Comparison of ENCODE assay signal across 8 cellular contexts in the genomic region with DNA sequence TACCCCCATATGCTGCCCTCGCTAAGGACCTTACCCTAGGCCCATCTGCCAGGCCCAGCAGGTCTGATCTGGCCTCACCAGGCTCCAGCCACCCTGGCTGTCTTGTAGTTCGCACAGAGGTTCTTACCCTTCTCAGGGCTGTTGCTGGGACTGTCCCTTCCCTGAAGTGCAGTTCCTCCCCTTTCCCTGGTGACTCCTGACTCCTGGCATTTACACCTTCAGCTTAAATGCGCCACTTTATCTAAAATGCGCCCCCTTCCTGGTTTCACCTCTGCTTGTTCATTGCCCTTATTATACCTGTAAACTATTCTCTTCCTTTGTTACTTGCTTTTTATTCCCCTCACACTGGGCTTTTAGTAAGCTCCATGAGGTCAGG. TPM values are rescaled to one million over a fixed set of nuclear protein-coding genes. Genes with fewer than 3 reads are reported as not detected.
DNase-seq lines count a peak whose midpoint lies in the region; ATAC-seq and TF ChIP-seq lines count a peak whose summit lies in the region.

No MANE protein-coding gene starts in this region.

- ATAC-seq in GM21528 (IDR thresholded peaks at IDR 0.05; ENCODE audit: low FRiP score, unreplicated experiment) = no peak

- CTCF ChIA-PET in activated naive CD4-positive, alpha-beta T cell treated with anti-CD3 and anti-CD28 coated beads for 36 hours (lab: Charles Lee) = interaction anchor here (0.8 to 2.5 kb wide), 3 partner anchors 11 to 82 kb away, joined by 3 to 7 read pairs (median 3); no protein-coding TSS in a partner anchor

- DNase-seq in activated naive CD4-positive, alpha-beta T cell treated with anti-CD3 and anti-CD28 coated beads for 36 hours = peak; percentile 62
- no peak for DNase-seq in activated naive CD4-positive, alpha-beta T cell (lab: John Stamatoyannopoulos, UW)
- DNase-seq in fibroblast of pulmonary artery (ENCODE audit: low read depth) (no peak), skeletal muscle cell (ENCODE audit: low read depth) (no peak), hypothalamus (lab: John Stamatoyannopoulos, UW) (no peak), NCI-H2227 treated with DMSO at 0.1 percent for 48 hours (lab: John Stamatoyannopoulos, UW) (no peak)

- peaks cover 32% of the 10 kb centered on the region for H3K4me1 Mint-ChIP-seq in activated naive CD4-positive, alpha-beta T cell treated with anti-CD3 and anti-CD28 coated beads for 36 hours (ENCODE audit: low read depth)

- peak overlapping the region; percentile 81 for H3K4me3 Mint-ChIP-seq in activated naive CD4-positive, alpha-beta T cell treated with anti-CD3 and anti-CD28 coated beads for 36 hours

- no peak for TF ChIP-seq CTCF in WI38 (IDR thresholded peaks at IDR 0.05; ENCODE audit: low read depth, low read length)
- TF ChIP-seq CTCF in fibroblast of pulmonary artery (IDR thresholded peaks at IDR 0.05; ENCODE audit: low read length, missing control alignments) = no peak

- no peaks in the 10 kb centered on the region for H3K9me3 Mint-ChIP-seq in activated naive CD4-positive, alpha-beta T cell treated with anti-CD3 and anti-CD28 coated beads for 36 hours

- H3K27me3 Mint-ChIP-seq in activated naive CD4-positive, alpha-beta T cell treated with anti-CD3 and anti-CD28 coated beads for 36 hours (ENCODE audit: low read depth) = no peaks in the 10 kb centered on the region

- intact Hi-C loops in activated naive CD4-positive, alpha-beta T cell treated with anti-CD3 and anti-CD28 coated beads for 36 hours (cut with micrococcal nuclease) = loop anchor here (1.0 to 10.0 kb wide), 5 partner anchors 22 to 304 kb away; partner anchors contain the start of gene BRPF1

- H3K4me3 ChIP-seq in WI38 (ENCODE audit: low read depth, low read length) (peak overlapping the region; percentile 56), fibroblast of pulmonary artery (replicated peaks; ENCODE audit: low read depth, low read length) (peak overlapping the region; percentile 57), skeletal muscle cell (ENCODE audit: low read depth, low read length) (peak overlapping the region; percentile 56)

- H3K36me3 Mint-ChIP-seq in activated naive CD4-positive, alpha-beta T cell treated with anti-CD3 and anti-CD28 coated beads for 36 hours (ENCODE audit: low read depth) = peaks cover 26% of the 10 kb centered on the region

- peak overlapping the region; percentile 92 for H3K27ac Mint-ChIP-seq in activated naive CD4-positive, alpha-beta T cell treated with anti-CD3 and anti-CD28 coated beads for 36 hours

RNA-seq across cellular contexts. Expression of gene TTLL3, which starts 0.8 kb away (rescaled TPM):
- 10 to 100 TPM; 46.3 to 47.1 TPM for total RNA-seq in activated naive CD4-positive, alpha-beta T cell treated with anti-CD3 and anti-CD28 coated beads for 36 hours

RNA-seq across cellular contexts. Expression of gene ARPC4, which starts 16.3 kb away (rescaled TPM):
- total RNA-seq in activated naive CD4-positive, alpha-beta T cell treated with anti-CD3 and anti-CD28 coated beads for 36 hours = 100 to 1,000 TPM; 141 to 144 TPM

RNA-seq across cellular contexts. Expression of gene TADA3, which starts 17.0 kb away (rescaled TPM):
- total RNA-seq in activated naive CD4-positive, alpha-beta T cell treated with anti-CD3 and anti-CD28 coated beads for 36 hours = 10 to 100 TPM; 62.4 to 67.6 TPM

RNA-seq across cellular contexts. Expression of gene RPUSD3, which starts 34.6 kb away (rescaled TPM):
- 10 to 100 TPM; 82.0 to 83.7 TPM for total RNA-seq in activated naive CD4-positive, alpha-beta T cell treated with anti-CD3 and anti-CD28 coated beads for 36 hours

RNA-seq across cellular contexts. Expression of gene CAMK1, which starts 39.5 kb away (rescaled TPM):
- total RNA-seq in activated naive CD4-positive, alpha-beta T cell treated with anti-CD3 and anti-CD28 coated beads for 36 hours = 10 to 100 TPM; 18.9 to 19.5 TPM
